ENCODE assay signal across 8 cellular contexts in the genomic region with DNA sequence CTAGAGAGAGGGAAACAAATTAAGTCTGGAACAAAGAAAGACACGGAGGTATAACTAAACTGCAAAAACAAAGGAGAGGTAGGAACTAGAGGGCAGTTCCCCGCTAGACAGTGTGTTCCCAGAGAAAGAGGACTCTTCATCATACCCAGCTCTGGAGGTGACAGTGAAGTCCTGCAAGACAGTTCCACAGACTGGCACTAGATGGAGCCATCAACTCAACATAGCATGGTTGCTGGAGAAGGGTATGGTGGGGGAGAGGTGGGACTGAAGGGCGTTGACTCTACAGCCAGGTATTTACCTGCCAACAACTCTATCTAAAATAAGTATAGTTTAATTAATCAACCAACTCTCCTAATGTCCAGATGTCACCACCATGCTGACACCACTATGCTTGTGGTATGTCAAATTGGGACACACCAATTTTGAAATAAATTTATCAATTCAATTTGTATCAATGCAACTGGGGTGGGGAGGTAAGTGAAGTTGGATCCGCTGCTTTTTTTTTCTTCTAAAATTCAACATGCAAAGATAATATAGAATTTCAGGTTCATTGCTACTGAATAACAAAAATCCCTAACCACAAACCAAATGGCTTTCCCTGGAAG. TPM values are rescaled to one million over a fixed set of nuclear protein-coding genes. Genes with fewer than 3 reads are reported as not detected.
DNase-seq lines count a peak whose midpoint lies in the region; ATAC-seq and TF ChIP-seq lines count a peak whose summit lies in the region.

No MANE protein-coding gene starts in this region.

- H3K4me3 ChIP-seq in DND-41 (ENCODE audit: low read depth in 1 of 2, low read length in 2 of 2) (no peak overlapping the region), dorsolateral prefrontal cortex (no peak overlapping the region)

- H3K27ac ChIP-seq in DND-41 (ENCODE audit: low read length) (no peak overlapping the region), dorsolateral prefrontal cortex (peak overlapping the region in 1 of 59 donors; percentile 20)

- no peaks in the 10 kb centered on the region for H4K20me1 ChIP-seq in DND-41 (ENCODE audit: insufficient read depth, low read length)

- no peaks in the 10 kb centered on the region for H3K79me2 ChIP-seq in DND-41 (ENCODE audit: insufficient read depth, low read length)

- no peaks in the 10 kb centered on the region for H3K27me3 ChIP-seq in DND-41 (ENCODE audit: insufficient read depth, low read length, poor library complexity)
- no peaks in the 10 kb centered on the region for H3K27me3 ChIP-seq in dorsolateral prefrontal cortex

- peak; percentile 89 for TF ChIP-seq CTCF in DND-41 (IDR thresholded peaks at IDR 0.05; ENCODE audit: borderline replicate concordance, extremely low read depth, low read length, poor library complexity, severe bottlenecking)
- TF ChIP-seq CTCF in dorsolateral prefrontal cortex (IDR thresholded peaks at IDR 0.05 in 54 of 56, conservative IDR thresholded peaks at IDR 0.05 in 2 of 56; ENCODE audit: low read depth in 1 of 56, partially characterized antibody in 56 of 56) = peak in 52 of 56 donors; percentile 18 to 64 (median 46)
- peak; percentile 74 for TF ChIP-seq CTCF in neural crest cell (conservative IDR thresholded peaks at IDR 0.05)

- intact Hi-C loops in dorsolateral prefrontal cortex (cut with DNase I) = no loop called here

- H3K36me3 Mint-ChIP-seq in neural crest cell (ENCODE audit: low read depth) = no peaks in the 10 kb centered on the region

- H3K4me1 Mint-ChIP-seq in neural crest cell = peaks cover 45% of the 10 kb centered on the region

- no peaks in the 10 kb centered on the region for H3K27me3 Mint-ChIP-seq in neural crest cell (ENCODE audit: low read depth)

- peak; percentile 59 for DNase-seq in DND-41
- DNase-seq in LHCN-M2 (ENCODE audit: low read depth) = peak; percentile 26
- DNase-seq in UCSD-AML1 (lab: John Stamatoyannopoulos, UW; ENCODE audit: unreplicated experiment) = peak; percentile 35
- DNase-seq in dorsolateral prefrontal cortex = no peak
- peak; percentile 43 for DNase-seq in neural crest cell (ENCODE audit: low read depth, low spot score)
- no peak for DNase-seq in NCI-H1048 (lab: John Stamatoyannopoulos, UW)

- no peak overlapping the region for H3K9ac ChIP-seq in DND-41 (ENCODE audit: low read depth, low read length)

- peaks cover 3% of the 10 kb centered on the region for H3K9me3 Mint-ChIP-seq in neural crest cell

- no peak overlapping the region for H3K4me2 ChIP-seq in DND-41 (ENCODE audit: insufficient read depth, low read length)

- H3K36me3 ChIP-seq in DND-41 (ENCODE audit: insufficient read depth, low read length) = no peaks in the 10 kb centered on the region

- H2AFZ ChIP-seq in DND-41 (ENCODE audit: low read depth, low read length) = no peak overlapping the region

- H3K4me1 ChIP-seq in DND-41 (ENCODE audit: insufficient read depth, low read length) = peaks cover 25% of the 10 kb centered on the region

- H3K4me3 Mint-ChIP-seq in neural crest cell = peak overlapping the region; percentile 7

- ATAC-seq in DND-41 (ENCODE audit: insufficient read depth, low read depth) (peak; percentile 73), HG02852 (IDR thresholded peaks at IDR 0.05; ENCODE audit: unreplicated experiment) (no peak), HG02870 (IDR thresholded peaks at IDR 0.05; ENCODE audit: unreplicated experiment) (no peak)

- H3K27ac Mint-ChIP-seq in neural crest cell (ENCODE audit: unreplicated experiment) = no peak overlapping the region

- H3K9me3 ChIP-seq in DND-41 (ENCODE audit: insufficient read depth, low read length, severe bottlenecking) = no peaks in the 10 kb centered on the region

RNA-seq across cellular contexts. Expression of a gene that starts 9.7 kb away (rescaled TPM):
- total RNA-seq in LHCN-M2 (2014; rRNA removed) (0.06 TPM in 1 of 2 replicates, not detected in the other), dorsolateral prefrontal cortex (10 to 100 TPM in 116 of 120 experiments, 1 to 10 TPM in 4; 6.8 to 31.2 (median 16.9) TPM), neural crest cell (13.1 and 13.5 TPM in 2 replicates)
- polyA plus RNA-seq in LHCN-M2 (2012) = 0.11 TPM

Comparison
In these comparisons a context has a peak if more than half of its experiments do, and no peak if none do; other contexts are left out.
1. DNase-seq: peak in DND-41 (single experiment), LHCN-M2 (single experiment), UCSD-AML1 (single experiment) and neural crest cell (single experiment); none in dorsolateral prefrontal cortex (0 of 10) and NCI-H1048 (single experiment).
2. Peak in every context shown above with its lines, with median percentiles within 50 percentile points of each other: CTCF ChIP-seq.